In the genomic region with DNA sequence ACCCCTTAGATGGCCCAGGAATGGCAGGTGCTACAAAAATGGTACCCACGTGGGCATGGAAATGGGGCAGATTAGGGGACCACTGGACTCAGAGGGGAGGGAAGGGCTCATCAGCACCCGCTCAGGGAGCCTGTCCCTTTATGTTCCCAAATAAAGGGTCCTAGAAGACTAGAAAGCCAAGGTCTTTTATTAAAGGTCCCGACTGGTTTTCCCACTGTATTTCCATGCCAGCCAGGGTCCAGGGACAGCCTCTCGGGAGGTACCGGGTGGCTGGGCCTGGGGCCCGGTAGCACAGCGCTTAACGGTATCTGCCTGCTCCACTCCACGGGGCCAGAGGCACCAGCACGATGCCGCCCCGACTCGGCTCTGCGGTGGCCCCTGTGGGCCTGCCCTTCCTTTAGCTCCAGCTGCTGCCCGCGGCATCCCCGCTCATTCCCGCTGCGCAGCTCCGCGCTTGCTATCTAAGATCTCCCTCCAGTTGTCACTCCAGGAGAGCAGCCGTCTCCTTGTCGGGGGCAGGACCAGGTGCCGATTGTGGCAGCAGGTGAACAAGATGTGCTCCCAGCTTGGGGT, we compare ENCODE assay signal across 1 cellular context.
TF ChIP-seq lines count a peak whose summit lies in the region.

No MANE protein-coding gene starts in this region.

TF ChIP-seq in K562, 482 proteins besides CTCF, POLR2A, EP300 and RAD21 (continued from another document):
- TF ChIP-seq, protein P1, sequence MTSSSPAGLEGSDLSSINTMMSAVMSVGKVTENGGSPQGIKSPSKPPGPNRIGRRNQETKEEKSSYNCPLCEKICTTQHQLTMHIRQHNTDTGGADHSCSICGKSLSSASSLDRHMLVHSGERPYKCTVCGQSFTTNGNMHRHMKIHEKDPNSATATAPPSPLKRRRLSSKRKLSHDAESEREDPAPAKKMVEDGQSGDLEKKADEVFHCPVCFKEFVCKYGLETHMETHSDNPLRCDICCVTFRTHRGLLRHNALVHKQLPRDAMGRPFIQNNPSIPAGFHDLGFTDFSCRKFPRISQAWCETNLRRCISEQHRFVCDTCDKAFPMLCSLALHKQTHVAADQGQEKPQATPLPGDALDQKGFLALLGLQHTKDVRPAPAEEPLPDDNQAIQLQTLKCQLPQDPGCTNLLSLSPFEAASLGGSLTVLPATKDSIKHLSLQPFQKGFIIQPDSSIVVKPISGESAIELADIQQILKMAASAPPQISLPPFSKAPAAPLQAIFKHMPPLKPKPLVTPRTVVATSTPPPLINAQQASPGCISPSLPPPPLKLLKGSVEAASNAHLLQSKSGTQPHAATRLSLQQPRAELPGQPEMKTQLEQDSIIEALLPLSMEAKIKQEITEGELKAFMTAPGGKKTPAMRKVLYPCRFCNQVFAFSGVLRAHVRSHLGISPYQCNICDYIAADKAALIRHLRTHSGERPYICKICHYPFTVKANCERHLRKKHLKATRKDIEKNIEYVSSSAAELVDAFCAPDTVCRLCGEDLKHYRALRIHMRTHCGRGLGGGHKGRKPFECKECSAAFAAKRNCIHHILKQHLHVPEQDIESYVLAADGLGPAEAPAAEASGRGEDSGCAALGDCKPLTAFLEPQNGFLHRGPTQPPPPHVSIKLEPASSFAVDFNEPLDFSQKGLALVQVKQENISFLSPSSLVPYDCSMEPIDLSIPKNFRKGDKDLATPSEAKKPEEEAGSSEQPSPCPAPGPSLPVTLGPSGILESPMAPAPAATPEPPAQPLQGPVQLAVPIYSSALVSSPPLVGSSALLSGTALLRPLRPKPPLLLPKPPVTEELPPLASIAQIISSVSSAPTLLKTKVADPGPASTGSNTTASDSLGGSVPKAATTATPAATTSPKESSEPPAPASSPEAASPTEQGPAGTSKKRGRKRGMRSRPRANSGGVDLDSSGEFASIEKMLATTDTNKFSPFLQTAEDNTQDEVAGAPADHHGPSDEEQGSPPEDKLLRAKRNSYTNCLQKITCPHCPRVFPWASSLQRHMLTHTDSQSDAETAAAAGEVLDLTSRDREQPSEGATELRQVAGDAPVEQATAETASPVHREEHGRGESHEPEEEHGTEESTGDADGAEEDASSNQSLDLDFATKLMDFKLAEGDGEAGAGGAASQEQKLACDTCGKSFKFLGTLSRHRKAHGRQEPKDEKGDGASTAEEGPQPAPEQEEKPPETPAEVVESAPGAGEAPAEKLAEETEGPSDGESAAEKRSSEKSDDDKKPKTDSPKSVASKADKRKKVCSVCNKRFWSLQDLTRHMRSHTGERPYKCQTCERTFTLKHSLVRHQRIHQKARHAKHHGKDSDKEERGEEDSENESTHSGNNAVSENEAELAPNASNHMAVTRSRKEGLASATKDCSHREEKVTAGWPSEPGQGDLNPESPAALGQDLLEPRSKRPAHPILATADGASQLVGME (CRISPR knock-in tag; IDR thresholded peaks at IDR 0.05), result no peak
- TF ChIP-seq CHD1 (IDR thresholded peaks at IDR 0.05; ENCODE audit: low read length) (no peak), NCOR1 (IDR thresholded peaks at IDR 0.05) (no peak), FOXP1 (CRISPR knock-in tag; IDR thresholded peaks at IDR 0.05) (no peak), SREBF2 (CRISPR knock-in tag; IDR thresholded peaks at IDR 0.05) (no peak)
TF ChIP-seq in K562: peak in this region for 12.
